In genomic region chr1:174836543-174836942, GRCh38 we compare ENCODE assay signal across 26 cellular contexts.
"Had no signal": no experiment of that assay in that cellular context is flagged by ENCODE, and none has a peak within 500 bp of the region (broad histone marks: within the 10 kb centered on the region; RNA-seq: fewer than 3 reads in every experiment).

No MANE protein-coding gene starts in this region.

- ATAC-seq: activated CD4-positive, CD25-positive, alpha-beta regulatory T cell treated with anti-CD3 and anti-CD28 coated beads, Interleukin-2, amount 50 U/mL, for 24 hours; activated CD8-positive, alpha-beta memory T cell treated with anti-CD3 and anti-CD28 coated beads, Interleukin-2, amount 10 ng/mL, durations not matched to agents 7 days and 5 days; activated CD8-positive, alpha-beta T cell treated with anti-CD3 and anti-CD28 coated beads for 36 hours; body of pancreas; gastrocnemius medialis; left colon; lower lobe of right lung; mucosa of descending colon; pancreas; psoas muscle had no signal

- H3K27ac ChIP-seq: body of pancreas, cardiac muscle cell, gastrocnemius medialis, lower lobe of right lung, pancreas, psoas muscle, right atrium auricular region, tibial artery, VCaP had no signal

- H3K27me3 ChIP-seq: body of pancreas, cardiac muscle cell, gastrocnemius medialis, pancreas, right atrium auricular region, tibial artery had no signal

- DNase-seq: activated CD4-positive, alpha-beta T cell treated with anti-CD3 and anti-CD28 coated beads, Interleukin-2, amount 10 ng/mL, durations not matched to agents 7 days and 5 days; activated CD8-positive, alpha-beta memory T cell treated with anti-CD3 and anti-CD28 coated beads, Interleukin-2, amount 10 ng/mL, durations not matched to agents 7 days and 5 days; activated CD8-positive, alpha-beta T cell treated with anti-CD3 and anti-CD28 coated beads for 36 hours; activated naive CD4-positive, alpha-beta T cell; body of pancreas; dermis blood vessel endothelial cell; effector CD8-positive, alpha-beta T cell; gastrocnemius medialis; head of caudate nucleus; islet precursor cell; left colon; lower lobe of right lung; mesendoderm; mucosa of descending colon; nephron progenitor cell; pancreas; psoas muscle; stimulated activated CD4-positive, alpha-beta T cell treated with anti-CD3 and anti-CD28 coated beads, Interleukin-12 subunit alpha, Interleukin-12 subunit beta, amount 100 ng/mL, for 4 hours; stimulated activated CD4-positive, alpha-beta T cell treated with anti-CD3 and anti-CD28 coated beads, Interleukin-4, amount 100 ng/mL, for 4 hours; substantia nigra; T-helper 2 cell; tibial artery had no signal

- H3K4me3 ChIP-seq: body of pancreas, cardiac muscle cell, gastrocnemius medialis, lower lobe of right lung, mucosa of descending colon, pancreas, psoas muscle, right atrium auricular region, tibial artery had no signal

- H3K36me3 ChIP-seq: cardiac muscle cell, gastrocnemius medialis, lower lobe of right lung, pancreas, right atrium auricular region, tibial artery had no signal

- H3K9me3 ChIP-seq: body of pancreas, gastrocnemius medialis, lower lobe of right lung, mucosa of descending colon, pancreas, psoas muscle, right atrium auricular region, tibial artery had no signal

- H3K4me1 ChIP-seq: body of pancreas, gastrocnemius medialis, lower lobe of right lung, pancreas, psoas muscle, right atrium auricular region had no signal
